In genomic region chr17:58121925-58122324, GRCh38 we compare ENCODE assay signal across 8 cellular contexts. TPM values are rescaled to one million over a fixed set of nuclear protein-coding genes. Genes with fewer than 3 reads are reported as not detected.
DNase-seq lines count a peak whose midpoint lies in the region; ATAC-seq and FAIRE-seq lines count a peak whose summit lies in the region.

No MANE protein-coding gene starts in this region.

- no peak overlapping the region for H3K27ac Mint-ChIP-seq in activated naive CD8-positive, alpha-beta T cell treated with anti-CD3 and anti-CD28 coated beads, Interleukin-2, amount 50 U/mL, for 24 hours
- H3K27ac Mint-ChIP-seq in memory B cell = no peak overlapping the region

- FAIRE-seq in G401.6 (lab: Jason Lieb, UNC) = peak; percentile 74

- peaks cover 9% of the 10 kb centered on the region for H3K27me3 Mint-ChIP-seq in activated naive CD8-positive, alpha-beta T cell treated with anti-CD3 and anti-CD28 coated beads, Interleukin-2, amount 50 U/mL, for 24 hours
- peaks cover 22% of the 10 kb centered on the region for H3K27me3 Mint-ChIP-seq in memory B cell

- H3K9me3 Mint-ChIP-seq in activated naive CD8-positive, alpha-beta T cell treated with anti-CD3 and anti-CD28 coated beads, Interleukin-2, amount 50 U/mL, for 24 hours = no peaks in the 10 kb centered on the region
- no peaks in the 10 kb centered on the region for H3K9me3 Mint-ChIP-seq in memory B cell

- DNase-seq in ACHN (peak; percentile 57), NCI-H2171 treated with DMSO at 0.1 percent for 48 hours (lab: John Stamatoyannopoulos, UW) (peak; percentile 77), memory B cell (ENCODE audit: low spot score in 2 of 2) (no peak), left lobe of liver (ENCODE audit: low spot score) (no peak), UCSD-AML1 (lab: John Stamatoyannopoulos, UW; ENCODE audit: unreplicated experiment) (no peak), NK-92 (lab: John Stamatoyannopoulos, UW; ENCODE audit: unreplicated experiment) (no peak)
- peak; percentile 5 for DNase-seq in activated naive CD8-positive, alpha-beta T cell treated with anti-CD3 and anti-CD28 coated beads, Interleukin-2, amount 50 U/mL, for 24 hours

- ATAC-seq in activated naive CD8-positive, alpha-beta T cell treated with anti-CD3 and anti-CD28 coated beads, Interleukin-2, amount 50 U/mL, for 24 hours = no peak
- ATAC-seq in memory B cell (ENCODE audit: low read depth) (peak; percentile 56), left lobe of liver (no peak)

- in situ Hi-C loops in ACHN (cut with HindIII; ENCODE audit: low pct_ligation_motif_present, low pct_unique_long_range_greater_than_20kb, low sequenced_read_pairs) = no loop called here

- no peak overlapping the region for H3K4me3 Mint-ChIP-seq in activated naive CD8-positive, alpha-beta T cell treated with anti-CD3 and anti-CD28 coated beads, Interleukin-2, amount 50 U/mL, for 24 hours
- no peak overlapping the region for H3K4me3 Mint-ChIP-seq in memory B cell

- H3K36me3 Mint-ChIP-seq in activated naive CD8-positive, alpha-beta T cell treated with anti-CD3 and anti-CD28 coated beads, Interleukin-2, amount 50 U/mL, for 24 hours (ENCODE audit: low read depth) = no peaks in the 10 kb centered on the region
- H3K36me3 Mint-ChIP-seq in memory B cell = no peaks in the 10 kb centered on the region

- peaks cover 3% of the 10 kb centered on the region for H3K4me1 Mint-ChIP-seq in activated naive CD8-positive, alpha-beta T cell treated with anti-CD3 and anti-CD28 coated beads, Interleukin-2, amount 50 U/mL, for 24 hours
- peaks cover 3% of the 10 kb centered on the region for H3K4me1 Mint-ChIP-seq in memory B cell

RNA-seq across cellular contexts. Expression of gene OR4D1, which starts 26.3 kb away (rescaled TPM):
- total RNA-seq in left lobe of liver = not detected

RNA-seq across cellular contexts. Expression of gene DYNLL2, which starts 38.7 kb away (rescaled TPM):
- total RNA-seq in left lobe of liver = 24.4 TPM

RNA-seq across cellular contexts. Expression of gene OR4D2, which starts 44.9 kb away (rescaled TPM):
- not detected for total RNA-seq in left lobe of liver

Comparison
In these comparisons a context has a peak if more than half of its experiments do, and no peak if none do; other contexts are left out.
1. DNase-seq: peak in ACHN (single experiment), NCI-H2171 treated with DMSO at 0.1 percent for 48 hours (single experiment) and activated naive CD8-positive, alpha-beta T cell treated with anti-CD3 and anti-CD28 coated beads, Interleukin-2, amount 50 U/mL, for 24 hours (single experiment); none in memory B cell (0 of 2), left lobe of liver (single experiment), UCSD-AML1 (single experiment) and NK-92 (single experiment).